ENCODE assay signal across 8 cellular contexts in genomic region chr1:37807555-37808368, GRCh38. TPM values are rescaled to one million over a fixed set of nuclear protein-coding genes. Genes with fewer than 3 reads are reported as not detected.
DNase-seq lines count a peak whose midpoint lies in the region; ATAC-seq and TF ChIP-seq lines count a peak whose summit lies in the region.

Gene C1orf122 (plus strand): TSS chr1:37807790. CDS start chr1:37808405, 615 bp downstream.
A gene with protein sequence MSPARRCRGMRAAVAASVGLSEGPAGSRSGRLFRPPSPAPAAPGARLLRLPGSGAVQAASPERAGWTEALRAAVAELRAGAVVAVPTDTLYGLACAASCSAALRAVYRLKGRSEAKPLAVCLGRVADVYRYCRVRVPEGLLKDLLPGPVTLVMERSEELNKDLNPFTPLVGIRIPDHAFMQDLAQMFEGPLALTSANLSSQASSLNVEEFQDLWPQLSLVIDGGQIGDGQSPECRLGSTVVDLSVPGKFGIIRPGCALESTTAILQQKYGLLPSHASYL (minus strand): TSS chr1:37808208. CDS start chr1:37808180, 28 bp downstream.

- H3K27ac Mint-ChIP-seq in IgD-negative memory B cell = peak within 1 kb of the TSS; percentile 85 to 96 (median 90)

- H3K4me1 Mint-ChIP-seq in IgD-negative memory B cell = peaks cover 19 to 27% (median 21%) of the 10 kb centered on the region in 3 donors

- peak; percentile 67 for ATAC-seq in GM21526 (IDR thresholded peaks at IDR 0.05; ENCODE audit: low FRiP score, unreplicated experiment)
- ATAC-seq in mucosa of descending colon = peak; percentile 93

- TF ChIP-seq CTCF in mucosa of descending colon (IDR thresholded peaks at IDR 0.05) = no peak

- DNase-seq in D341Med (ENCODE audit: low spot score) (peak; percentile 96), OCI-M1 (lab: John Stamatoyannopoulos, UW) (peak; percentile 95), activated T-cell treated with anti-CD3 and anti-CD28 coated beads for 48 hours (ENCODE audit: low read depth) (peak; percentile 93), epithelial cell of prostate (ENCODE audit: low read depth, low spot score) (peak; percentile 76), mucosa of descending colon (peak; percentile 97)
- peak; percentile 85 for DNase-seq in stimulated activated CD8-positive, alpha-beta memory T cell treated with anti-CD3 and anti-CD28 coated beads, Interleukin-4, amount 100 ng/mL, for 1 hour (ENCODE audit: low read depth in 2 of 2, low spot score in 1 of 2)

- intact Hi-C loops in mucosa of descending colon (cut with DNase I, micrococcal nuclease) = no loop called here

- peak within 1 kb of the TSS; percentile 76 for H3K4me3 ChIP-seq in mucosa of descending colon

- H3K27me3 Mint-ChIP-seq in IgD-negative memory B cell = no peaks in the 10 kb centered on the region

- no peaks in the 10 kb centered on the region for H3K9me3 Mint-ChIP-seq in IgD-negative memory B cell

- no peaks in the 10 kb centered on the region for H3K9me3 ChIP-seq in mucosa of descending colon

- peaks cover 1% of the 10 kb centered on the region for H3K36me3 Mint-ChIP-seq in IgD-negative memory B cell

- peak within 1 kb of the TSS; percentile 90 to 99 (median 93) for H3K4me3 Mint-ChIP-seq in IgD-negative memory B cell

- peaks cover 16% of the 10 kb centered on the region for H3K4me1 ChIP-seq in mucosa of descending colon (ENCODE audit: low read depth)

- peaks cover 16% of the 10 kb centered on the region for H3K36me3 ChIP-seq in mucosa of descending colon (ENCODE audit: low read depth)

- H3K27ac ChIP-seq in epithelial cell of prostate = peak within 1 kb of the TSS; percentile 94

RNA-seq across cellular contexts. Expression of gene C1orf122, which starts in this region (rescaled TPM):
- 30.6 TPM for polyA plus RNA-seq in IgD-negative memory B cell
- total RNA-seq in mucosa of descending colon = 10 to 100 TPM; 29.2 to 39.0 (median 34.2) TPM

RNA-seq across cellular contexts. Expression of the second gene that starts in this region (rescaled TPM):
- polyA plus RNA-seq in IgD-negative memory B cell = 14.9 TPM
- 10 to 100 TPM; 13.3 to 13.9 (median 13.4) TPM for total RNA-seq in mucosa of descending colon

Comparison
In these comparisons a context has a peak if more than half of its experiments do, and no peak if none do; other contexts are left out.
1. Peak in every context shown above with its lines: DNase-seq, ATAC-seq, H3K4me3 ChIP-seq and H3K27ac ChIP-seq.